Comparison of ENCODE assay signal across 8 cellular contexts in the genomic region with DNA sequence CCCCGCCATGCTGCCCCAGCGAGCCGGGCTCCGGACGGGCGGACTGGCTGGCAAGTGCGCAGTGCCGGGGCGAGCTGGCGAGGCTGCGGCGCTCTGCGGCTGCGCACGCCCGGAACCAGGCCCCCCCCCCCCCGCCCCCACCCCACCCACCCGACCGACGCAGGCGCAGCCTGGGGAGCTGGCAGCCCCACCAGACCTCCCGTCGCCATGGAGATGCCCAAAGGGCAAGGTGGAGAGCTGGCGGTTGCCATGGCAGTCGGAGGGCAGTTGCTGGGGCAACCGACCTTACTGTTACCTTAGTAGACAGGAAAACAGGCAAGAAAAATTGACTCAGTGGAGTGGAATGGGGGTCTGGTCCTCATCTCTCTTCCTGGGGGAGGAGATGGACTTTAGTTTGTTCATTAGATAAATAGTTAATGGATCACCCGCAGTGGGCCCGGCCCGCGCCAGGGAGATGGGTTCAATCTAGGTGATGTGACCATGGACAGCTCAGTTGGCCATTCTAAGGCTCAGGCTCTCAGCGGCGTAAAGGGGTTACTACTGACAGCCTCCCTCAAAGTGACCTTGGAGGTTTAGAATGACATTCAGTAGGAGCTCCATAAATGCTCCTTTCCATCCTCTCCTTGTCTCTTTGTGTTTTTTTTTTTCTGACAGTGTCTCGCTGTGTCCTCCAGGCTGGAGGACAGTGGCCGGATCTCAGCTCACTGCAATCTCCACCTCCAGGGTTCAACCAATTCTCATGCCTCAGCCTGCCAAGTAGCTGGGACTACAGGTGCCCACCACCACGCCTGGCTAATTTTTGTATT. TPM values are rescaled to one million over a fixed set of nuclear protein-coding genes. Genes with fewer than 3 reads are reported as not detected.
A peak's percentile ranks its signal among the peaks of the same experiment; 100 is the strongest.
DNase-seq lines count a peak whose midpoint lies in the region; ATAC-seq and TF ChIP-seq lines count a peak whose summit lies in the region.

A gene with protein sequence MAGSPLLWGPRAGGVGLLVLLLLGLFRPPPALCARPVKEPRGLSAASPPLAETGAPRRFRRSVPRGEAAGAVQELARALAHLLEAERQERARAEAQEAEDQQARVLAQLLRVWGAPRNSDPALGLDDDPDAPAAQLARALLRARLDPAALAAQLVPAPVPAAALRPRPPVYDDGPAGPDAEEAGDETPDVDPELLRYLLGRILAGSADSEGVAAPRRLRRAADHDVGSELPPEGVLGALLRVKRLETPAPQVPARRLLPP (minus strand): TSS at position 87 of the 806 bp plus-strand sequence. CDS start 78 bp downstream, at position 9.

- no peak for TF ChIP-seq CTCF in osteocyte (IDR thresholded peaks at IDR 0.05)
- no peak for TF ChIP-seq CTCF in gastroesophageal sphincter (IDR thresholded peaks at IDR 0.05)

- peak within 1 kb of the TSS; percentile 74 for H3K4me3 Mint-ChIP-seq in osteocyte (ENCODE audit: unreplicated experiment)

- 75% methylated on average over 6 of the region's 35 CpGs; no CpG with 5 or more reads in 1 of the 2 donors for WGBS in gastroesophageal sphincter (ENCODE audit: low coverage in 1 of 2), 2 donors

- peaks cover 4% of the 10 kb centered on the region for H3K9me3 Mint-ChIP-seq in osteocyte (ENCODE audit: unreplicated experiment)

- no peak for TF ChIP-seq EP300 in gastroesophageal sphincter (IDR thresholded peaks at IDR 0.05)

- H3K27ac Mint-ChIP-seq in osteocyte (ENCODE audit: unreplicated experiment) = no peak within 1 kb of the TSS

- H3K9me3 ChIP-seq in gastroesophageal sphincter = no peaks in the 10 kb centered on the region

- H3K4me1 ChIP-seq in gastroesophageal sphincter = peaks cover 0 to 14% (median 4%) of the 10 kb centered on the region in 3 donors

- DNase-seq in stimulated activated CD4-positive, alpha-beta T cell treated with anti-CD3 and anti-CD28 coated beads, Interleukin-4, amount 100 ng/mL, for 24 hours = peak; percentile 11
- no peak for DNase-seq in stimulated activated CD4-positive, alpha-beta T cell treated with anti-CD3 and anti-CD28 coated beads, Interleukin-12 subunit alpha, Interleukin-12 subunit beta, amount 100 ng/mL, for 4 hours
- peak; percentile 53 to 71 for DNase-seq in SW 1271 (lab: John Stamatoyannopoulos, UW)
- DNase-seq in effector CD8-positive, alpha-beta T cell (lab: John Stamatoyannopoulos, UW) = peak; percentile 27
- DNase-seq in osteocyte (ENCODE audit: extremely low spot score, unreplicated experiment) = no peak
- no peak for DNase-seq in left colon

- no peak for TF ChIP-seq POLR2A in gastroesophageal sphincter (IDR thresholded peaks at IDR 0.05)

- no peaks in the 10 kb centered on the region for H3K36me3 ChIP-seq in gastroesophageal sphincter

- ATAC-seq in left colon (no peak), gastroesophageal sphincter (no peak), HG03045 (IDR thresholded peaks at IDR 0.05; ENCODE audit: unreplicated experiment) (no peak)

- peaks cover 38% of the 10 kb centered on the region for H3K27me3 Mint-ChIP-seq in osteocyte (ENCODE audit: unreplicated experiment)

- peaks cover 2% of the 10 kb centered on the region for H3K36me3 Mint-ChIP-seq in osteocyte (ENCODE audit: unreplicated experiment)

- H3K4me3 ChIP-seq in gastroesophageal sphincter = peak within 1 kb of the TSS in 1 of 2 donors; percentile 40

- peaks cover 5% of the 10 kb centered on the region for H3K4me1 Mint-ChIP-seq in osteocyte (ENCODE audit: unreplicated experiment)

- intact Hi-C loops in left colon (cut with DNase I, micrococcal nuclease) = no loop called here

- no peak within 1 kb of the TSS for H3K27ac ChIP-seq in gastroesophageal sphincter

- peaks cover 46% of the 10 kb centered on the region for H3K27me3 ChIP-seq in gastroesophageal sphincter

RNA-seq across cellular contexts. Expression of the gene that starts here (rescaled TPM):
- total RNA-seq in osteocyte (13.1 and 14.8 TPM in 2 replicates), left colon (10 to 100 TPM in 1 of 2 donors, 1 to 10 TPM in 1; 8.8 to 21.4 TPM), gastroesophageal sphincter (10 to 100 TPM in 1 of 4 donors, 1 to 10 TPM in 3; 2.3 to 10.6 (median 5.5) TPM)

Comparison
In these comparisons a context has a peak if more than half of its experiments do, and no peak if none do; other contexts are left out.
1. DNase-seq: peak in stimulated activated CD4-positive, alpha-beta T cell treated with anti-CD3 and anti-CD28 coated beads, Interleukin-4, amount 100 ng/mL, for 24 hours (single experiment), SW 1271 (2 of 2) and effector CD8-positive, alpha-beta T cell (single experiment); none in stimulated activated CD4-positive, alpha-beta T cell treated with anti-CD3 and anti-CD28 coated beads, Interleukin-12 subunit alpha, Interleukin-12 subunit beta, amount 100 ng/mL, for 4 hours (single experiment), osteocyte (single experiment) and left colon (0 of 2).